In the genomic region with DNA sequence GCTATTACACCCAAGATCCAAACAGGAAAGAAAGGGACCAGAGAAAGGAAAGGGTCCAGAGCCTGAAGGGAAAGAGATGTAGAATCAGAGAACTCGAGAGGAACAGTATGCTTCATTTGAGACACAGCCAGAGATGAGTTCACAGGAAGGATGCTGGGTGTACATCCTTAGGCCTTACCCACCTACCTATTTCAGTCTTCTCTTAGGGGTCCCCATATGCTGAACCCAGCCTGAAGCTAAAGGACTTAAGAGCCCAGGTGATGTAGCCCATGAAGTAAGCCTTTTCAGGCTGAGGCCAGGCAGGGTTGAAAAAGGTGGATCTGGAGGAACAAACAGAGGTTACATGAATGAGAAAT, we compare ENCODE assay signal across 21 cellular contexts.
"Had no signal": no experiment of that assay in that cellular context is flagged by ENCODE, and none has a peak within 500 bp of the region (broad histone marks: within the 10 kb centered on the region; RNA-seq: fewer than 3 reads in every experiment).

No MANE protein-coding gene starts in this region.

- H3K4me3 Mint-ChIP-seq: dendritic cell treated with granulocyte-macrophage colony-stimulating factor and Interleukin-4, amounts not matched to agents 40 ng/mL and 50 ng/mL, for 4 days; nephron progenitor cell; T-cell; T-helper 2 cell treated with Interferon-gamma antibody and Interleukin-4, amounts not matched to agents 5 μg/mL and 100 μg/mL, for 36 hours had no signal

- DNase-seq: activated CD4-positive, alpha-beta T cell treated with anti-CD3 and anti-CD28 coated beads for 1 hour; activated gamma-delta T cell treated with Interleukin-2 at 50 U/mL for 16 hours; adrenal gland; brain microvascular endothelial cell; caudate nucleus; effector CD4-positive, alpha-beta T cell; heart right ventricle; left colon; mesendoderm; mucosa of descending colon; nephron progenitor cell; pancreas; right cardiac atrium; stimulated activated CD4-positive, alpha-beta T cell treated with anti-CD3 and anti-CD28 coated beads, Interleukin-4, amount 100 ng/mL, for 4 hours; T-cell; testis; trophoblast cell; uterus; WERI-Rb-1 had no signal

- H3K4me1 Mint-ChIP-seq: nephron progenitor cell had no signal

- ATAC-seq: heart right ventricle, left colon, mucosa of descending colon, pancreas, right cardiac atrium had no signal

- H3K9me3 Mint-ChIP-seq: dendritic cell treated with granulocyte-macrophage colony-stimulating factor and Interleukin-4, amounts not matched to agents 40 ng/mL and 50 ng/mL, for 4 days; nephron progenitor cell; T-helper 2 cell treated with Interferon-gamma antibody and Interleukin-4, amounts not matched to agents 5 μg/mL and 100 μg/mL, for 36 hours had no signal

- H3K27me3 Mint-ChIP-seq: dendritic cell treated with granulocyte-macrophage colony-stimulating factor and Interleukin-4, amounts not matched to agents 40 ng/mL and 50 ng/mL, for 4 days had no signal

- H3K36me3 Mint-ChIP-seq: T-cell had no signal

- H3K27ac Mint-ChIP-seq: dendritic cell treated with granulocyte-macrophage colony-stimulating factor and Interleukin-4, amounts not matched to agents 40 ng/mL and 50 ng/mL, for 4 days; nephron progenitor cell; T-helper 2 cell treated with Interferon-gamma antibody and Interleukin-4, amounts not matched to agents 5 μg/mL and 100 μg/mL, for 36 hours had no signal
